In genomic region chr5:124906339-124907097, GRCh38 we compare ENCODE assay signal across 1 cellular context.
A peak's percentile ranks its signal among the peaks of the same experiment; 100 is the strongest.
TF ChIP-seq lines count a peak whose summit lies in the region.

No MANE protein-coding gene starts in this region.

TF ChIP-seq in HEK293, 187 proteins besides CTCF, POLR2A, EP300 and RAD21 (continued from another document):
- TF ChIP-seq PRDM6 (tag by site-specific recombination; IDR thresholded peaks at IDR 0.05), result peak; percentile 64
- peak; percentile 81 for TF ChIP-seq ZBTB17 (tag by site-specific recombination; IDR thresholded peaks at IDR 0.05)
- no peak for TF ChIP-seq ZNF624 (tag by site-specific recombination; IDR thresholded peaks at IDR 0.05)
- TF ChIP-seq PATZ1 (tag by site-specific recombination; IDR thresholded peaks at IDR 0.05), result peak; percentile 22; the same call in 1 of the 2 replicates
- TF ChIP-seq ZNF394 (tag by site-specific recombination; IDR thresholded peaks at IDR 0.05; ENCODE audit: borderline replicate concordance), result peak; percentile 89
- TF ChIP-seq ZNF76 (tag by site-specific recombination; IDR thresholded peaks at IDR 0.05; ENCODE audit: borderline replicate concordance, low read depth), result peak; percentile 15; the same call in 1 of the 2 replicates
- TF ChIP-seq ZSCAN18 (tag by site-specific recombination; IDR thresholded peaks at IDR 0.05), result no peak
- TF ChIP-seq GLIS2 (tag by site-specific recombination; IDR thresholded peaks at IDR 0.05), result peak; percentile 34
- no peak for TF ChIP-seq SETDB1 (IDR thresholded peaks at IDR 0.05; ENCODE audit: insufficient read length, low read length)
- no peak for TF ChIP-seq ZNF585B (tag by site-specific recombination; IDR thresholded peaks at IDR 0.05)
- TF ChIP-seq ZNF449 (tag by site-specific recombination; IDR thresholded peaks at IDR 0.05), result peak; percentile 60; the same call in 1 of the 2 replicates
- TF ChIP-seq ZBTB44 (tag by site-specific recombination; IDR thresholded peaks at IDR 0.05), result peak; percentile 97
- no peak for TF ChIP-seq ZNF544 (tag by site-specific recombination; IDR thresholded peaks at IDR 0.05)
- TF ChIP-seq ZNF600 (tag by site-specific recombination; IDR thresholded peaks at IDR 0.05), result peak; percentile 98
- TF ChIP-seq PRDM10 (tag by site-specific recombination; IDR thresholded peaks at IDR 0.05), result peak; percentile 65
- peak; percentile 69 for TF ChIP-seq ZNF843 (tag by site-specific recombination; IDR thresholded peaks at IDR 0.05)
- peak; percentile 83; the same call in 1 of the 2 replicates for TF ChIP-seq MZF1 (tag by site-specific recombination; IDR thresholded peaks at IDR 0.05; ENCODE audit: borderline replicate concordance)
- TF ChIP-seq ZNF214 (tag by site-specific recombination; IDR thresholded peaks at IDR 0.05; ENCODE audit: borderline replicate concordance), result no peak
- TF ChIP-seq ZNF549 (tag by site-specific recombination; IDR thresholded peaks at IDR 0.05), result no peak
- 0 out of 2 replicates have a peak, but pooled peaks have one; percentile 19 for TF ChIP-seq INSM2 (tag by site-specific recombination; IDR thresholded peaks at IDR 0.05)
- no peak for TF ChIP-seq ZNF513 (tag by site-specific recombination; IDR thresholded peaks at IDR 0.05)
- no peak for TF ChIP-seq ZNF23 (tag by site-specific recombination; IDR thresholded peaks at IDR 0.05; ENCODE audit: borderline replicate concordance)
- TF ChIP-seq ZNF148 (tag by site-specific recombination; IDR thresholded peaks at IDR 0.05; ENCODE audit: borderline replicate concordance), result no peak
- TF ChIP-seq HIC1 (tag by site-specific recombination; IDR thresholded peaks at IDR 0.05), result peak; percentile 26; the same call in 1 of the 2 replicates
- TF ChIP-seq HOXC10 (CRISPR knock-in tag; IDR thresholded peaks at IDR 0.05), result no peak
- TF ChIP-seq ZNF155 (tag by site-specific recombination; IDR thresholded peaks at IDR 0.05), result no peak
- peak; percentile 78; the same call in 1 of the 2 replicates for TF ChIP-seq ZNF660 (tag by site-specific recombination; IDR thresholded peaks at IDR 0.05)
- TF ChIP-seq ZNF24 (tag by site-specific recombination; IDR thresholded peaks at IDR 0.05), result peak; percentile 93
- TF ChIP-seq ZNF837 (tag by site-specific recombination; IDR thresholded peaks at IDR 0.05), result no peak
- no peak for TF ChIP-seq ZNF112 (tag by site-specific recombination; IDR thresholded peaks at IDR 0.05)
- TF ChIP-seq ZNF747 (tag by site-specific recombination; IDR thresholded peaks at IDR 0.05), result no peak
- TF ChIP-seq MEIS1 (CRISPR knock-in tag; IDR thresholded peaks at IDR 0.05; ENCODE audit: borderline replicate concordance), result no peak
- no peak for TF ChIP-seq ZNF658 (tag by site-specific recombination; IDR thresholded peaks at IDR 0.05)
- peak; percentile 64 for TF ChIP-seq KLF17 (tag by site-specific recombination; IDR thresholded peaks at IDR 0.05)
- no peak for TF ChIP-seq ZNF292 (tag by site-specific recombination; IDR thresholded peaks at IDR 0.05; ENCODE audit: borderline replicate concordance, low read depth)
- no peak for TF ChIP-seq SP3 (tag by site-specific recombination; IDR thresholded peaks at IDR 0.05)
